Comparison of ENCODE assay signal across 17 cellular contexts in genomic region chr15:25795061-25795460, GRCh38.
A peak's percentile ranks its signal among the peaks of the same experiment; 100 is the strongest.
DNase-seq lines count a peak whose midpoint lies in the region; ATAC-seq, FAIRE-seq and TF ChIP-seq lines count a peak whose summit lies in the region.
"Had no signal": no experiment of that assay in that cellular context is flagged by ENCODE, and none has a peak within 500 bp of the region (broad histone marks: within the 10 kb centered on the region; RNA-seq: fewer than 3 reads in every experiment).

No MANE protein-coding gene starts in this region.

- no peak overlapping the region for H3K4me3 Mint-ChIP-seq in naive thymus-derived CD4-positive, alpha-beta T cell
- H3K4me3 Mint-ChIP-seq: CD8-positive, alpha-beta T cell; IgD-negative memory B cell had no signal

- H3K27ac Mint-ChIP-seq in naive thymus-derived CD4-positive, alpha-beta T cell, result peak overlapping the region in 3 of 9 donors; percentile 33 to 82 (median 53)
- H3K27ac Mint-ChIP-seq: CD8-positive, alpha-beta T cell; IgD-negative memory B cell had no signal

- DNase-seq in right atrium auricular region (ENCODE audit: low spot score) (peak; percentile 40), Right ventricle myocardium superior (no peak), K562 (ENCODE audit: extremely low read depth in 1 of 4, low spot score in 3 of 4) (peak in 2 of 4 experiments; percentile 11 to 21), esophagus muscularis mucosa (ENCODE audit: extremely low spot score) (no peak), hepatic stellate cell (ENCODE audit: low spot score) (no peak)
- no peak for DNase-seq in naive thymus-derived CD4-positive, alpha-beta T cell
- DNase-seq: DMS79 treated with DMSO at 0.1 percent for 48 hours, NCI-H1105, NCI-H1694 treated with DMSO at 0.1 percent for 48 hours, NCI-H2107, NCI-H226, NCI-H526, SHP77 treated with DMSO at 0.1 percent for 48 hours had no signal

- no peaks in the 10 kb centered on the region for H3K9me3 Mint-ChIP-seq in naive thymus-derived CD4-positive, alpha-beta T cell
- H3K9me3 Mint-ChIP-seq: CD8-positive, alpha-beta T cell had no signal

- no peak for FAIRE-seq in K562 (lab: Jason Lieb, UNC)

- H3K27me3 ChIP-seq in right atrium auricular region, result no peaks in the 10 kb centered on the region
- H3K27me3 ChIP-seq in K562 (ENCODE audit: control insufficient read depth in 2 of 2, insufficient read depth in 2 of 2, low read length in 2 of 2), result peaks cover 3 to 34% of the 10 kb centered on the region in 2 experiments; a peak in 4 of 5 replicates
- H3K27me3 ChIP-seq in naive thymus-derived CD4-positive, alpha-beta T cell (ENCODE audit: control insufficient read depth in 2 of 2, insufficient read depth in 2 of 2, low read length in 2 of 2), result no peaks in the 10 kb centered on the region
- H3K27me3 ChIP-seq in esophagus muscularis mucosa, result no peaks in the 10 kb centered on the region

- TF ChIP-seq POLR2A in K562 (conservative IDR thresholded peaks at IDR 0.05) (no peak), esophagus muscularis mucosa (IDR thresholded peaks at IDR 0.05; ENCODE audit: low read depth) (no peak)

- H3K4me1 ChIP-seq in right atrium auricular region (peaks cover 0 to 21% of the 10 kb centered on the region in 2 donors), K562 (replicated peaks in 1 of 2; ENCODE audit: control insufficient read depth in 2 of 2, insufficient read depth in 2 of 2, low read length in 2 of 2) (no peaks in the 10 kb centered on the region), esophagus muscularis mucosa (peaks cover 26 to 99% (median 96%) of the 10 kb centered on the region in 4 donors)
- peaks cover 0 to 22% of the 10 kb centered on the region in 2 donors for H3K4me1 ChIP-seq in naive thymus-derived CD4-positive, alpha-beta T cell (ENCODE audit: control insufficient read depth in 2 of 2, insufficient read depth in 2 of 2, low read length in 2 of 2)

- no peak overlapping the region for H3K27ac ChIP-seq in right atrium auricular region
- no peak overlapping the region for H3K27ac ChIP-seq in K562 (ENCODE audit: extremely low read depth, low read depth, low read length)
- no peak overlapping the region for H3K27ac ChIP-seq in naive thymus-derived CD4-positive, alpha-beta T cell (ENCODE audit: low read depth, low read length)
- H3K27ac ChIP-seq in esophagus muscularis mucosa (replicated peaks in 1 of 4), result peak overlapping the region in 1 of 4 donors; percentile 33

- H4K20me1 ChIP-seq in K562 (replicated peaks; ENCODE audit: control insufficient read depth, insufficient read depth, low read length), result 0 out of 2 replicates have a peak, but pooled peaks cover 3% of the 10 kb centered on the region

- H3K36me3 ChIP-seq in right atrium auricular region (no peaks in the 10 kb centered on the region), K562 (ENCODE audit: control insufficient read depth, insufficient read depth, low read length) (no peaks in the 10 kb centered on the region), esophagus muscularis mucosa (no peaks in the 10 kb centered on the region)
- H3K36me3 ChIP-seq in naive thymus-derived CD4-positive, alpha-beta T cell (ENCODE audit: control insufficient read depth in 2 of 3, insufficient read depth in 3 of 3, low read length in 3 of 3), result no peaks in the 10 kb centered on the region

- H3K9me3 ChIP-seq in right atrium auricular region, result no peaks in the 10 kb centered on the region
- H3K9me3 ChIP-seq in K562 (replicated peaks; ENCODE audit: control insufficient read depth, insufficient read depth, low read depth, low read length), result no peaks in the 10 kb centered on the region
- H3K9me3 ChIP-seq in naive thymus-derived CD4-positive, alpha-beta T cell (ENCODE audit: control insufficient read depth in 2 of 3, low read length in 3 of 3), result no peaks in the 10 kb centered on the region
- H3K9me3 ChIP-seq in esophagus muscularis mucosa, result no peaks in the 10 kb centered on the region

- TF ChIP-seq CTCF in right atrium auricular region (IDR thresholded peaks at IDR 0.05) (no peak), K562 (IDR thresholded peaks at IDR 0.05 in 2 of 3, conservative IDR thresholded peaks at IDR 0.05 in 1 of 3; ENCODE audit: insufficient read depth in 2 of 3, low read depth in 1 of 3, low read length in 3 of 3) (peak in 1 of 3 experiments; percentile 32; a peak in 1 of 6 replicates), esophagus muscularis mucosa (IDR thresholded peaks at IDR 0.05) (no peak)

- H3K4me2 ChIP-seq in K562 (ENCODE audit: insufficient read depth, low read length), result no peak overlapping the region

- no peak for TF ChIP-seq RAD21 in K562 (CRISPR knock-in tag; conservative IDR thresholded peaks at IDR 0.05 in 1 of 2, IDR thresholded peaks at IDR 0.05 in 1 of 2)

- no peaks in the 10 kb centered on the region for H3K27me3 Mint-ChIP-seq in naive thymus-derived CD4-positive, alpha-beta T cell

- H3K4me3 ChIP-seq in right atrium auricular region, result no peak overlapping the region
- H3K4me3 ChIP-seq in K562, result no peak overlapping the region
- no peak overlapping the region for H3K4me3 ChIP-seq in naive thymus-derived CD4-positive, alpha-beta T cell (ENCODE audit: low read length)
- no peak overlapping the region for H3K4me3 ChIP-seq in esophagus muscularis mucosa

- POLR2A ChIA-PET in K562 (lab: Yijun Ruan, JAX), result no interaction called here
- POLR2A ChIA-PET in naive thymus-derived CD4-positive, alpha-beta T cell (lab: Charles Lee), result no interaction called here

- peaks cover 0 to 6% (median 0%) of the 10 kb centered on the region in 5 donors for H3K36me3 Mint-ChIP-seq in naive thymus-derived CD4-positive, alpha-beta T cell

- H3K9me1 ChIP-seq in K562 (ENCODE audit: control insufficient read depth, insufficient read depth, low read length), result no peaks in the 10 kb centered on the region

- intact Hi-C loops in Right ventricle myocardium superior (cut with DNase I), result no loop called here
- intact Hi-C loops in K562 (cut with micrococcal nuclease), result no loop called here
- intact Hi-C loops in naive thymus-derived CD4-positive, alpha-beta T cell (cut with micrococcal nuclease), result no loop called here
- intact Hi-C loops in esophagus muscularis mucosa (cut with DNase I), result no loop called here

- WGBS in K562 (ENCODE audit: insufficient coverage, low coverage, missing lambda C conversion rate), result 0% methylated on average over 9 of the region's 9 CpGs
- 86% methylated on average over 9 of the region's 9 CpGs for WGBS in esophagus muscularis mucosa

- no peak overlapping the region for H3K9ac ChIP-seq in K562 (ENCODE audit: insufficient read depth in 1 of 2, low read depth in 2 of 2, low read length in 2 of 2)

- H3K4me1 Mint-ChIP-seq in naive thymus-derived CD4-positive, alpha-beta T cell, result peaks cover 68 to 94% (median 81%) of the 10 kb centered on the region in 7 donors

- no TSS peak for BruUV-seq in K562 (replicated peaks; lab: Mats Ljungman, UMichigan)

- H2AFZ ChIP-seq in K562 (ENCODE audit: low read depth, low read length), result no peak overlapping the region

- TF ChIP-seq EP300 in K562 (IDR thresholded peaks at IDR 0.05; ENCODE audit: low read length) (no peak), esophagus muscularis mucosa (IDR thresholded peaks at IDR 0.05) (no peak)

- in situ Hi-C loops in K562 (cut with MboI), result no loop called here

- CTCF ChIA-PET in K562 (lab: Yijun Ruan, JAX; ENCODE audit: low intra/inter-chr PET ratio), result no interaction called here
- CTCF ChIA-PET in naive thymus-derived CD4-positive, alpha-beta T cell (lab: Charles Lee), result interaction anchor here (1.2 kb wide), 1 partner anchor 139 kb away, joined by 3 read pairs; no protein-coding TSS in a partner anchor

- H3K79me2 ChIP-seq in K562 (ENCODE audit: control insufficient read depth, insufficient read depth, low read length), result no peaks in the 10 kb centered on the region

- ATAC-seq in Right ventricle myocardium superior (ENCODE audit: poor library complexity), result no peak
- peak; percentile 67 for ATAC-seq in K562
- peak; percentile 47 for ATAC-seq in naive thymus-derived CD4-positive, alpha-beta T cell
- ATAC-seq in HG02763 (IDR thresholded peaks at IDR 0.05; ENCODE audit: unreplicated experiment), result no peak
- ATAC-seq: HCT116 had no signal

TF ChIP-seq in K562, 482 proteins besides CTCF, POLR2A, EP300 and RAD21:
- no peak for TF ChIP-seq ZNF224 (CRISPR knock-in tag; IDR thresholded peaks at IDR 0.05)
- TF ChIP-seq DPF2 (IDR thresholded peaks at IDR 0.05), result no peak
- TF ChIP-seq ZNF143 (CRISPR knock-in tag; IDR thresholded peaks at IDR 0.05), result no peak
- no peak for TF ChIP-seq SMARCC2 (IDR thresholded peaks at IDR 0.05; ENCODE audit: low read depth)
- no peak for TF ChIP-seq IFI16 (CRISPR knock-in tag; IDR thresholded peaks at IDR 0.05)
- TF ChIP-seq, protein P1, sequence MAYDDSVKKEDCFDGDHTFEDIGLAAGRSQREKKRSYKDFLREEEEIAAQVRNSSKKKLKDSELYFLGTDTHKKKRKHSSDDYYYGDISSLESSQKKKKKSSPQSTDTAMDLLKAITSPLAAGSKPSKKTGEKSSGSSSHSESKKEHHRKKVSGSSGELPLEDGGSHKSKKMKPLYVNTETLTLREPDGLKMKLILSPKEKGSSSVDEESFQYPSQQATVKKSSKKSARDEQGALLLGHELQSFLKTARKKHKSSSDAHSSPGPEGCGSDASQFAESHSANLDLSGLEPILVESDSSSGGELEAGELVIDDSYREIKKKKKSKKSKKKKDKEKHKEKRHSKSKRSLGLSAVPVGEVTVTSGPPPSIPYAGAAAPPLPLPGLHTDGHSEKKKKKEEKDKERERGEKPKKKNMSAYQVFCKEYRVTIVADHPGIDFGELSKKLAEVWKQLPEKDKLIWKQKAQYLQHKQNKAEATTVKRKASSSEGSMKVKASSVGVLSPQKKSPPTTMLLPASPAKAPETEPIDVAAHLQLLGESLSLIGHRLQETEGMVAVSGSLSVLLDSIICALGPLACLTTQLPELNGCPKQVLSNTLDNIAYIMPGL (CRISPR knock-in tag; IDR thresholded peaks at IDR 0.05), result no peak
- TF ChIP-seq POLR2AphosphoS2 (IDR thresholded peaks at IDR 0.05; ENCODE audit: low read length), result no peak
- 0 out of 2 replicates have a peak, but pooled peaks have one; percentile 14 for TF ChIP-seq USF2 (CRISPR knock-in tag; IDR thresholded peaks at IDR 0.05)

Comparison
In these comparisons a context has a peak if more than half of its experiments do, and no peak if none do; other contexts are left out.
1. ATAC-seq: peak in K562 (single experiment) and naive thymus-derived CD4-positive, alpha-beta T cell (single experiment); none in Right ventricle myocardium superior (single experiment) and HG02763 (single experiment).